Comparison of ENCODE assay signal across 2 cellular contexts in the genomic region with DNA sequence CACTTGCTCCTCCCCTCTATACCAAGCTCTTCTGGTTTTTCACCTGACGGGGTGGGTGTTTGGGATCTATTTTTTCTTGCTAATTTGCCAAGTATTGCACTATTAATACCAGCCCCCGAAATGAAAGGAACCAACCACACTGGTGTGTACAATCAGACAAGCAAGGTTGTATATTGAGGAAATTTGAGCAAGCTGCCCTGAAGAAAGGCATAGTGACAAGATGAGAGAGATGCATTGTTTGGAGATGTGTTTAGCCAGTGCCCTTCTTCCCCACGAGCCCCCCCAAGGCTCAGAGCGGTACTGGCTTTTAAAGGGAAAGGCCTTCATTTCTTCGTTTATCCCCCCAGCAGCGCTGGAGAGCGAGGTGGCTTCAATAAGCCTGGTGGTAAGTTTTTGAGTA.
TF ChIP-seq lines count a peak whose summit lies in the region.

No MANE protein-coding gene starts in this region.

TF ChIP-seq in HCT116, 20 proteins besides CTCF, POLR2A, EP300 and RAD21:
- TF ChIP-seq CBX3 (IDR thresholded peaks at IDR 0.05; ENCODE audit: low read depth) (no peak), ZFX (IDR thresholded peaks at IDR 0.05) (no peak), SP1 (IDR thresholded peaks at IDR 0.05; ENCODE audit: low read depth) (no peak), ZNF274 (IDR thresholded peaks at IDR 0.05; ENCODE audit: low read depth, low read length) (no peak), ELF1 (IDR thresholded peaks at IDR 0.05; ENCODE audit: borderline replicate concordance, low read depth) (no peak), TCF7L2 (IDR thresholded peaks at IDR 0.05; ENCODE audit: borderline replicate concordance, extremely low read depth, insufficient read depth, insufficient read length) (no peak), FOSL1 (IDR thresholded peaks at IDR 0.05; ENCODE audit: low read depth) (no peak), EZH2 (IDR thresholded peaks at IDR 0.05) (no peak), JUND (IDR thresholded peaks at IDR 0.05) (no peak), SRF (IDR thresholded peaks at IDR 0.05; ENCODE audit: low read depth) (no peak), EZH2phosphoT487 (IDR thresholded peaks at IDR 0.05; ENCODE audit: borderline replicate concordance) (no peak), YY1 (IDR thresholded peaks at IDR 0.05; ENCODE audit: extremely low read depth, insufficient replicate concordance, low read depth, low read length) (no peak), SIN3A (IDR thresholded peaks at IDR 0.05; ENCODE audit: low read depth) (no peak), CEBPB (IDR thresholded peaks at IDR 0.05; ENCODE audit: low read depth) (no peak)
- TF ChIP-seq, protein P1, sequence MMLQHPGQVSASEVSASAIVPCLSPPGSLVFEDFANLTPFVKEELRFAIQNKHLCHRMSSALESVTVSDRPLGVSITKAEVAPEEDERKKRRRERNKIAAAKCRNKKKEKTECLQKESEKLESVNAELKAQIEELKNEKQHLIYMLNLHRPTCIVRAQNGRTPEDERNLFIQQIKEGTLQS (IDR thresholded peaks at IDR 0.05), result no peak
- TF ChIP-seq, protein P2, sequence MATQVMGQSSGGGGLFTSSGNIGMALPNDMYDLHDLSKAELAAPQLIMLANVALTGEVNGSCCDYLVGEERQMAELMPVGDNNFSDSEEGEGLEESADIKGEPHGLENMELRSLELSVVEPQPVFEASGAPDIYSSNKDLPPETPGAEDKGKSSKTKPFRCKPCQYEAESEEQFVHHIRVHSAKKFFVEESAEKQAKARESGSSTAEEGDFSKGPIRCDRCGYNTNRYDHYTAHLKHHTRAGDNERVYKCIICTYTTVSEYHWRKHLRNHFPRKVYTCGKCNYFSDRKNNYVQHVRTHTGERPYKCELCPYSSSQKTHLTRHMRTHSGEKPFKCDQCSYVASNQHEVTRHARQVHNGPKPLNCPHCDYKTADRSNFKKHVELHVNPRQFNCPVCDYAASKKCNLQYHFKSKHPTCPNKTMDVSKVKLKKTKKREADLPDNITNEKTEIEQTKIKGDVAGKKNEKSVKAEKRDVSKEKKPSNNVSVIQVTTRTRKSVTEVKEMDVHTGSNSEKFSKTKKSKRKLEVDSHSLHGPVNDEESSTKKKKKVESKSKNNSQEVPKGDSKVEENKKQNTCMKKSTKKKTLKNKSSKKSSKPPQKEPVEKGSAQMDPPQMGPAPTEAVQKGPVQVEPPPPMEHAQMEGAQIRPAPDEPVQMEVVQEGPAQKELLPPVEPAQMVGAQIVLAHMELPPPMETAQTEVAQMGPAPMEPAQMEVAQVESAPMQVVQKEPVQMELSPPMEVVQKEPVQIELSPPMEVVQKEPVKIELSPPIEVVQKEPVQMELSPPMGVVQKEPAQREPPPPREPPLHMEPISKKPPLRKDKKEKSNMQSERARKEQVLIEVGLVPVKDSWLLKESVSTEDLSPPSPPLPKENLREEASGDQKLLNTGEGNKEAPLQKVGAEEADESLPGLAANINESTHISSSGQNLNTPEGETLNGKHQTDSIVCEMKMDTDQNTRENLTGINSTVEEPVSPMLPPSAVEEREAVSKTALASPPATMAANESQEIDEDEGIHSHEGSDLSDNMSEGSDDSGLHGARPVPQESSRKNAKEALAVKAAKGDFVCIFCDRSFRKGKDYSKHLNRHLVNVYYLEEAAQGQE (IDR thresholded peaks at IDR 0.05; ENCODE audit: low read depth), result no peak
- TF ChIP-seq, protein P3, sequence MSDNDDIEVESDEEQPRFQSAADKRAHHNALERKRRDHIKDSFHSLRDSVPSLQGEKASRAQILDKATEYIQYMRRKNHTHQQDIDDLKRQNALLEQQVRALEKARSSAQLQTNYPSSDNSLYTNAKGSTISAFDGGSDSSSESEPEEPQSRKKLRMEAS (IDR thresholded peaks at IDR 0.05), result no peak
- TF ChIP-seq, protein P4, sequence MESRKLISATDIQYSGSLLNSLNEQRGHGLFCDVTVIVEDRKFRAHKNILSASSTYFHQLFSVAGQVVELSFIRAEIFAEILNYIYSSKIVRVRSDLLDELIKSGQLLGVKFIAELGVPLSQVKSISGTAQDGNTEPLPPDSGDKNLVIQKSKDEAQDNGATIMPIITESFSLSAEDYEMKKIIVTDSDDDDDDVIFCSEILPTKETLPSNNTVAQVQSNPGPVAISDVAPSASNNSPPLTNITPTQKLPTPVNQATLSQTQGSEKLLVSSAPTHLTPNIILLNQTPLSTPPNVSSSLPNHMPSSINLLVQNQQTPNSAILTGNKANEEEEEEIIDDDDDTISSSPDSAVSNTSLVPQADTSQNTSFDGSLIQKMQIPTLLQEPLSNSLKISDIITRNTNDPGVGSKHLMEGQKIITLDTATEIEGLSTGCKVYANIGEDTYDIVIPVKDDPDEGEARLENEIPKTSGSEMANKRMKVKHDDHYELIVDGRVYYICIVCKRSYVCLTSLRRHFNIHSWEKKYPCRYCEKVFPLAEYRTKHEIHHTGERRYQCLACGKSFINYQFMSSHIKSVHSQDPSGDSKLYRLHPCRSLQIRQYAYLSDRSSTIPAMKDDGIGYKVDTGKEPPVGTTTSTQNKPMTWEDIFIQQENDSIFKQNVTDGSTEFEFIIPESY (IDR thresholded peaks at IDR 0.05; ENCODE audit: extremely low read depth, insufficient replicate concordance, low read length), result no peak

TF ChIP-seq in K562, 482 proteins besides CTCF, POLR2A, EP300 and RAD21:
- TF ChIP-seq ZNF507 (tag; conservative IDR thresholded peaks at IDR 0.05) (no peak), ZNF12 (CRISPR knock-in tag; IDR thresholded peaks at IDR 0.05) (no peak), NCOA6 (IDR thresholded peaks at IDR 0.05) (no peak), HDAC1 (IDR thresholded peaks at IDR 0.05) (no peak), PTTG1 (tag; IDR thresholded peaks at IDR 0.05; ENCODE audit: low read depth) (no peak), NCOA1 (IDR thresholded peaks at IDR 0.05; ENCODE audit: low read depth) (no peak), ZNF146 (CRISPR knock-in tag; IDR thresholded peaks at IDR 0.05; ENCODE audit: unreplicated experiment) (no peak), COPS2 (conservative IDR thresholded peaks at IDR 0.05) (no peak), POLR2B (IDR thresholded peaks at IDR 0.05; ENCODE audit: low read depth, partially characterized antibody) (no peak), ELF2 (CRISPR knock-in tag; IDR thresholded peaks at IDR 0.05) (no peak), SRSF9 (IDR thresholded peaks at IDR 0.05; ENCODE audit: borderline replicate concordance, low read depth, low read length) (no peak), ARID2 (IDR thresholded peaks at IDR 0.05) (no peak)
- TF ChIP-seq, protein P5, sequence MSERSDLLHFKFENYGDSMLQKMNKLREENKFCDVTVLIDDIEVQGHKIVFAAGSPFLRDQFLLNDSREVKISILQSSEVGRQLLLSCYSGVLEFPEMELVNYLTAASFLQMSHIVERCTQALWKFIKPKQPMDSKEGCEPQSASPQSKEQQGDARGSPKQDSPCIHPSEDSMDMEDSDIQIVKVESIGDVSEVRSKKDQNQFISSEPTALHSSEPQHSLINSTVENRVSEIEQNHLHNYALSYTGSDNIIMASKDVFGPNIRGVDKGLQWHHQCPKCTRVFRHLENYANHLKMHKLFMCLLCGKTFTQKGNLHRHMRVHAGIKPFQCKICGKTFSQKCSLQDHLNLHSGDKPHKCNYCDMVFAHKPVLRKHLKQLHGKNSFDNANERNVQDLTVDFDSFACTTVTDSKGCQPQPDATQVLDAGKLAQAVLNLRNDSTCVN (CRISPR knock-in tag; IDR thresholded peaks at IDR 0.05), result no peak
- TF ChIP-seq, protein P6, sequence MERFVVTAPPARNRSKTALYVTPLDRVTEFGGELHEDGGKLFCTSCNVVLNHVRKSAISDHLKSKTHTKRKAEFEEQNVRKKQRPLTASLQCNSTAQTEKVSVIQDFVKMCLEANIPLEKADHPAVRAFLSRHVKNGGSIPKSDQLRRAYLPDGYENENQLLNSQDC (CRISPR knock-in tag; IDR thresholded peaks at IDR 0.05), result no peak
- TF ChIP-seq, protein P7, sequence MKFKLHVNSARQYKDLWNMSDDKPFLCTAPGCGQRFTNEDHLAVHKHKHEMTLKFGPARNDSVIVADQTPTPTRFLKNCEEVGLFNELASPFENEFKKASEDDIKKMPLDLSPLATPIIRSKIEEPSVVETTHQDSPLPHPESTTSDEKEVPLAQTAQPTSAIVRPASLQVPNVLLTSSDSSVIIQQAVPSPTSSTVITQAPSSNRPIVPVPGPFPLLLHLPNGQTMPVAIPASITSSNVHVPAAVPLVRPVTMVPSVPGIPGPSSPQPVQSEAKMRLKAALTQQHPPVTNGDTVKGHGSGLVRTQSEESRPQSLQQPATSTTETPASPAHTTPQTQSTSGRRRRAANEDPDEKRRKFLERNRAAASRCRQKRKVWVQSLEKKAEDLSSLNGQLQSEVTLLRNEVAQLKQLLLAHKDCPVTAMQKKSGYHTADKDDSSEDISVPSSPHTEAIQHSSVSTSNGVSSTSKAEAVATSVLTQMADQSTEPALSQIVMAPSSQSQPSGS (CRISPR knock-in tag; IDR thresholded peaks at IDR 0.05), result no peak
- TF ChIP-seq, protein P8, sequence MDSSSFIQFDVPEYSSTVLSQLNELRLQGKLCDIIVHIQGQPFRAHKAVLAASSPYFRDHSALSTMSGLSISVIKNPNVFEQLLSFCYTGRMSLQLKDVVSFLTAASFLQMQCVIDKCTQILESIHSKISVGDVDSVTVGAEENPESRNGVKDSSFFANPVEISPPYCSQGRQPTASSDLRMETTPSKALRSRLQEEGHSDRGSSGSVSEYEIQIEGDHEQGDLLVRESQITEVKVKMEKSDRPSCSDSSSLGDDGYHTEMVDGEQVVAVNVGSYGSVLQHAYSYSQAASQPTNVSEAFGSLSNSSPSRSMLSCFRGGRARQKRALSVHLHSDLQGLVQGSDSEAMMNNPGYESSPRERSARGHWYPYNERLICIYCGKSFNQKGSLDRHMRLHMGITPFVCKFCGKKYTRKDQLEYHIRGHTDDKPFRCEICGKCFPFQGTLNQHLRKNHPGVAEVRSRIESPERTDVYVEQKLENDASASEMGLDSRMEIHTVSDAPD (CRISPR knock-in tag; IDR thresholded peaks at IDR 0.05), result no peak
- TF ChIP-seq, protein P9, sequence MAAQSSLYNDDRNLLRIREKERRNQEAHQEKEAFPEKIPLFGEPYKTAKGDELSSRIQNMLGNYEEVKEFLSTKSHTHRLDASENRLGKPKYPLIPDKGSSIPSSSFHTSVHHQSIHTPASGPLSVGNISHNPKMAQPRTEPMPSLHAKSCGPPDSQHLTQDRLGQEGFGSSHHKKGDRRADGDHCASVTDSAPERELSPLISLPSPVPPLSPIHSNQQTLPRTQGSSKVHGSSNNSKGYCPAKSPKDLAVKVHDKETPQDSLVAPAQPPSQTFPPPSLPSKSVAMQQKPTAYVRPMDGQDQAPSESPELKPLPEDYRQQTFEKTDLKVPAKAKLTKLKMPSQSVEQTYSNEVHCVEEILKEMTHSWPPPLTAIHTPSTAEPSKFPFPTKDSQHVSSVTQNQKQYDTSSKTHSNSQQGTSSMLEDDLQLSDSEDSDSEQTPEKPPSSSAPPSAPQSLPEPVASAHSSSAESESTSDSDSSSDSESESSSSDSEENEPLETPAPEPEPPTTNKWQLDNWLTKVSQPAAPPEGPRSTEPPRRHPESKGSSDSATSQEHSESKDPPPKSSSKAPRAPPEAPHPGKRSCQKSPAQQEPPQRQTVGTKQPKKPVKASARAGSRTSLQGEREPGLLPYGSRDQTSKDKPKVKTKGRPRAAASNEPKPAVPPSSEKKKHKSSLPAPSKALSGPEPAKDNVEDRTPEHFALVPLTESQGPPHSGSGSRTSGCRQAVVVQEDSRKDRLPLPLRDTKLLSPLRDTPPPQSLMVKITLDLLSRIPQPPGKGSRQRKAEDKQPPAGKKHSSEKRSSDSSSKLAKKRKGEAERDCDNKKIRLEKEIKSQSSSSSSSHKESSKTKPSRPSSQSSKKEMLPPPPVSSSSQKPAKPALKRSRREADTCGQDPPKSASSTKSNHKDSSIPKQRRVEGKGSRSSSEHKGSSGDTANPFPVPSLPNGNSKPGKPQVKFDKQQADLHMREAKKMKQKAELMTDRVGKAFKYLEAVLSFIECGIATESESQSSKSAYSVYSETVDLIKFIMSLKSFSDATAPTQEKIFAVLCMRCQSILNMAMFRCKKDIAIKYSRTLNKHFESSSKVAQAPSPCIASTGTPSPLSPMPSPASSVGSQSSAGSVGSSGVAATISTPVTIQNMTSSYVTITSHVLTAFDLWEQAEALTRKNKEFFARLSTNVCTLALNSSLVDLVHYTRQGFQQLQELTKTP (IDR thresholded peaks at IDR 0.05; ENCODE audit: low read depth in 1 of 2, partially characterized antibody in 2 of 2), result no peak
- TF ChIP-seq, protein P10, sequence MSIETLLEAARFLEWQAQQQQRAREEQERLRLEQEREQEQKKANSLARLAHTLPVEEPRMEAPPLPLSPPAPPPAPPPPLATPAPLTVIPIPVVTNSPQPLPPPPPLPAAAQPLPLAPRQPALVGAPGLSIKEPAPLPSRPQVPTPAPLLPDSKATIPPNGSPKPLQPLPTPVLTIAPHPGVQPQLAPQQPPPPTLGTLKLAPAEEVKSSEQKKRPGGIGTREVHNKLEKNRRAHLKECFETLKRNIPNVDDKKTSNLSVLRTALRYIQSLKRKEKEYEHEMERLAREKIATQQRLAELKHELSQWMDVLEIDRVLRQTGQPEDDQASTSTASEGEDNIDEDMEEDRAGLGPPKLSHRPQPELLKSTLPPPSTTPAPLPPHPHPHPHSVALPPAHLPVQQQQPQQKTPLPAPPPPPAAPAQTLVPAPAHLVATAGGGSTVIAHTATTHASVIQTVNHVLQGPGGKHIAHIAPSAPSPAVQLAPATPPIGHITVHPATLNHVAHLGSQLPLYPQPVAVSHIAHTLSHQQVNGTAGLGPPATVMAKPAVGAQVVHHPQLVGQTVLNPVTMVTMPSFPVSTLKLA (conservative IDR thresholded peaks at IDR 0.05), result no peak
- TF ChIP-seq, protein P11, sequence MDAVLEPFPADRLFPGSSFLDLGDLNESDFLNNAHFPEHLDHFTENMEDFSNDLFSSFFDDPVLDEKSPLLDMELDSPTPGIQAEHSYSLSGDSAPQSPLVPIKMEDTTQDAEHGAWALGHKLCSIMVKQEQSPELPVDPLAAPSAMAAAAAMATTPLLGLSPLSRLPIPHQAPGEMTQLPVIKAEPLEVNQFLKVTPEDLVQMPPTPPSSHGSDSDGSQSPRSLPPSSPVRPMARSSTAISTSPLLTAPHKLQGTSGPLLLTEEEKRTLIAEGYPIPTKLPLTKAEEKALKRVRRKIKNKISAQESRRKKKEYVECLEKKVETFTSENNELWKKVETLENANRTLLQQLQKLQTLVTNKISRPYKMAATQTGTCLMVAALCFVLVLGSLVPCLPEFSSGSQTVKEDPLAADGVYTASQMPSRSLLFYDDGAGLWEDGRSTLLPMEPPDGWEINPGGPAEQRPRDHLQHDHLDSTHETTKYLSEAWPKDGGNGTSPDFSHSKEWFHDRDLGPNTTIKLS (IDR thresholded peaks at IDR 0.05; ENCODE audit: borderline replicate concordance, low read depth), result no peak
TF ChIP-seq in K562: peak in this region for 0.
